Comparison of ENCODE assay signal across 21 cellular contexts in genomic region chr20:32628960-32629530, GRCh38. TPM values are rescaled to one million over a fixed set of nuclear protein-coding genes. Genes with fewer than 3 reads are reported as not detected.
DNase-seq lines count a peak whose midpoint lies in the region; ATAC-seq and TF ChIP-seq lines count a peak whose summit lies in the region.
"Had no signal": no experiment of that assay in that cellular context is flagged by ENCODE, and none has a peak within 500 bp of the region (broad histone marks: within the 10 kb centered on the region; RNA-seq: fewer than 3 reads in every experiment).

No MANE protein-coding gene starts in this region.

- H3K9me3 ChIP-seq in HEK293 (ENCODE audit: control insufficient read depth, insufficient read depth, low read depth, low read length) (no peaks in the 10 kb centered on the region), mucosa of descending colon (no peaks in the 10 kb centered on the region)
- H3K9me3 ChIP-seq: gastroesophageal sphincter, pancreas, SK-N-SH, suprapubic skin had no signal

- no peak overlapping the region for H3K4me3 ChIP-seq in HEK293 (ENCODE audit: low read depth, low read length)
- no peak overlapping the region for H3K4me3 ChIP-seq in mucosa of descending colon
- H3K4me3 ChIP-seq: gastroesophageal sphincter, pancreas, suprapubic skin had no signal

- no peaks in the 10 kb centered on the region for H3K4me1 ChIP-seq in HEK293 (ENCODE audit: control insufficient read depth, insufficient read depth, low read length)
- H3K4me1 ChIP-seq in mucosa of descending colon (ENCODE audit: low read depth), result no peaks in the 10 kb centered on the region

- H3K36me3 ChIP-seq in HEK293 (ENCODE audit: control insufficient read depth in 2 of 2, insufficient read depth in 1 of 2, low read length in 2 of 2), result no peaks in the 10 kb centered on the region
- no peaks in the 10 kb centered on the region for H3K36me3 ChIP-seq in mucosa of descending colon (ENCODE audit: low read depth)
- H3K36me3 ChIP-seq: gastroesophageal sphincter, pancreas, suprapubic skin had no signal

- intact Hi-C loops in mucosa of descending colon (cut with DNase I, micrococcal nuclease), result no loop called here

- CTCF ChIA-PET in HEK293 (lab: Yijun Ruan, JAX), result interaction anchor here (0.5 to 1.3 kb wide), 3 partner anchors 22 to 1119 kb away, joined by 3 to 4 read pairs (median 3); no protein-coding TSS in a partner anchor

- POLR2A ChIA-PET in HEK293 (lab: Yijun Ruan, JAX), result no interaction called here

- peak; percentile 39 for ATAC-seq in mucosa of descending colon
- ATAC-seq: gastroesophageal sphincter, Panc1, pancreas, right cardiac atrium had no signal

- DNase-seq in NCI-H1417 (lab: John Stamatoyannopoulos, UW) (peak; percentile 57 to 82 (median 74)), NCI-H1417 treated with DMSO at 0.1 percent for 48 hours (lab: John Stamatoyannopoulos, UW) (no peak), SHP77 treated with DMSO at 0.1 percent for 48 hours (lab: John Stamatoyannopoulos, UW) (peak; percentile 43), mucosa of descending colon (peak in 1 of 3 donors; percentile 18), cerebellar nuclear complex (lab: John Stamatoyannopoulos, UW) (no peak), NCI-H146 treated with DMSO at 0.1 percent for 48 hours (lab: John Stamatoyannopoulos, UW; ENCODE audit: unreplicated experiment) (no peak)
- no peak for DNase-seq in stimulated activated CD8-positive, alpha-beta memory T cell treated with anti-CD3 and anti-CD28 coated beads, Interleukin-4, amount 100 ng/mL, for 48 hours
- DNase-seq: activated B cell treated with CpG ODN at 0.5 μM for 24 hours; activated CD4-positive, alpha-beta memory T cell treated with anti-CD3 and anti-CD28 coated beads for 36 hours; activated gamma-delta T cell treated with Interleukin-2 at 50 U/mL for 16 hours; caudate nucleus; naive B cell; pancreas; SK-N-SH had no signal

- TF ChIP-seq CTCF in HEK293 (tag by site-specific recombination; IDR thresholded peaks at IDR 0.05) (no peak), mucosa of descending colon (IDR thresholded peaks at IDR 0.05) (no peak)

- H3K27ac ChIP-seq in HEK293 (ENCODE audit: extremely low read depth, low read depth, low read length), result no peak overlapping the region
- H3K27ac ChIP-seq: pancreas, suprapubic skin had no signal

TF ChIP-seq in HEK293, 187 proteins besides CTCF, POLR2A, EP300 and RAD21:
- TF ChIP-seq ZNF350 (tag by site-specific recombination; IDR thresholded peaks at IDR 0.05) (no peak), ZNF639 (tag by site-specific recombination; IDR thresholded peaks at IDR 0.05) (no peak), ZNF433 (tag by site-specific recombination; IDR thresholded peaks at IDR 0.05; ENCODE audit: low read depth) (no peak), ZNF146 (tag by site-specific recombination; IDR thresholded peaks at IDR 0.05) (no peak), ZNF174 (tag by site-specific recombination; IDR thresholded peaks at IDR 0.05) (no peak), ZBTB48 (tag by site-specific recombination; IDR thresholded peaks at IDR 0.05) (peak; percentile 58; the same call in 1 of the 2 replicates), ZNF341 (tag by site-specific recombination; IDR thresholded peaks at IDR 0.05; ENCODE audit: low read depth) (peak; percentile 97), ZBTB20 (tag by site-specific recombination; IDR thresholded peaks at IDR 0.05) (no peak), ZNF555 (tag by site-specific recombination; conservative IDR thresholded peaks at IDR 0.05) (no peak), PRDM2 (tag by site-specific recombination; IDR thresholded peaks at IDR 0.05; ENCODE audit: borderline replicate concordance) (no peak), KLF9 (tag by site-specific recombination; IDR thresholded peaks at IDR 0.05; ENCODE audit: low read depth) (no peak), ZEB2 (tag by site-specific recombination; IDR thresholded peaks at IDR 0.05) (no peak), ZNF580 (tag by site-specific recombination; IDR thresholded peaks at IDR 0.05) (no peak), SP2 (tag by site-specific recombination; IDR thresholded peaks at IDR 0.05) (0 out of 2 replicates have a peak, but pooled peaks have one; percentile 19), ZNF48 (tag by site-specific recombination; IDR thresholded peaks at IDR 0.05) (no peak)
TF ChIP-seq in HEK293: peak in this region for 3.

RNA-seq across cellular contexts. Expression of gene NOL4L, which starts 43.9 kb away (rescaled TPM):
- 10 to 100 TPM; 46.1 to 75.3 (median 55.1) TPM for total RNA-seq in mucosa of descending colon

RNA-seq across cellular contexts. Expression of gene C20orf203, which starts 44.7 kb away (rescaled TPM):
- under 1 TPM in 1 of 3 donors, not detected in 2; 0.09 TPM for total RNA-seq in mucosa of descending colon
- total RNA-seq: A673, activated B cell treated with CpG ODN at 0.5 μM for 24 hours, kidney epithelial cell had no signal

Comparison
In these comparisons a context has a peak if more than half of its experiments do, and no peak if none do; other contexts are left out.
1. DNase-seq: peak in NCI-H1417 (3 of 3) and SHP77 treated with DMSO at 0.1 percent for 48 hours (single experiment); none in NCI-H1417 treated with DMSO at 0.1 percent for 48 hours (single experiment), cerebellar nuclear complex (0 of 2), NCI-H146 treated with DMSO at 0.1 percent for 48 hours (single experiment) and stimulated activated CD8-positive, alpha-beta memory T cell treated with anti-CD3 and anti-CD28 coated beads, Interleukin-4, amount 100 ng/mL, for 48 hours (single experiment).